Comparison of ENCODE assay signal across 27 cellular contexts in genomic region chr13:62910541-62910940, GRCh38.
DNase-seq lines count a peak whose midpoint lies in the region; ATAC-seq and TF ChIP-seq lines count a peak whose summit lies in the region.
"Had no signal": no experiment of that assay in that cellular context is flagged by ENCODE, and none has a peak within 500 bp of the region (broad histone marks: within the 10 kb centered on the region; RNA-seq: fewer than 3 reads in every experiment).

No MANE protein-coding gene starts in this region.

- H3K27ac ChIP-seq in SU-DHL-6 (ENCODE audit: low read depth, low read length) (no peak overlapping the region), SK-N-SH (ENCODE audit: low read depth in 2 of 2, low read length in 1 of 2) (no peak overlapping the region)
- H3K27ac ChIP-seq: BLaER1, HL-60, RWPE1 had no signal

- no peaks in the 10 kb centered on the region for H3K27me3 Mint-ChIP-seq in effector memory CD8-positive, alpha-beta T cell
- H3K27me3 Mint-ChIP-seq: CD4-positive, CD25-positive, alpha-beta regulatory T cell; T-helper 17 cell had no signal

- TF ChIP-seq RAD21 in SK-N-SH (IDR thresholded peaks at IDR 0.05; ENCODE audit: low read length): no peak

- no peak overlapping the region for H3K4me3 ChIP-seq in SU-DHL-6 (ENCODE audit: insufficient read depth, low read length, poor library complexity, severe bottlenecking)
- no peak overlapping the region for H3K4me3 ChIP-seq in SK-N-SH (ENCODE audit: low read depth in 2 of 2, low read length in 1 of 2)
- H3K4me3 ChIP-seq: BLaER1, HAP-1 had no signal

- no peak overlapping the region for H3K9ac ChIP-seq in SU-DHL-6 (ENCODE audit: low read length)
- no peak overlapping the region for H3K9ac ChIP-seq in SK-N-SH
- H3K9ac ChIP-seq: BLaER1 had no signal

- H3K4me2 ChIP-seq in SU-DHL-6 (ENCODE audit: low read depth, low read length, poor library complexity, severe bottlenecking) (no peak overlapping the region), SK-N-SH (no peak overlapping the region)
- H3K4me2 ChIP-seq: BLaER1 had no signal

- no peak overlapping the region for H3K4me3 Mint-ChIP-seq in effector memory CD8-positive, alpha-beta T cell
- H3K4me3 Mint-ChIP-seq: CD4-positive, CD25-positive, alpha-beta regulatory T cell; T-helper 17 cell had no signal

- TF ChIP-seq CTCF in SU-DHL-6 (IDR thresholded peaks at IDR 0.05; ENCODE audit: insufficient read depth, low read length, poor library complexity, severe bottlenecking): no peak
- no peak for TF ChIP-seq CTCF in SK-N-SH (IDR thresholded peaks at IDR 0.05)

- POLR2A ChIA-PET in SK-N-SH (lab: Yijun Ruan, JAX): no interaction called here

- peak; percentile 38 for DNase-seq in NCI-H446 treated with DMSO at 0.1 percent for 48 hours (lab: John Stamatoyannopoulos, UW)
- no peak for DNase-seq in NCI-H446 (lab: John Stamatoyannopoulos, UW)
- DNase-seq in NCI-H1105 treated with DMSO at 0.1 percent for 48 hours (lab: John Stamatoyannopoulos, UW): peak; percentile 87
- DNase-seq in effector memory CD8-positive, alpha-beta T cell: no peak
- no peak for DNase-seq in HPDE6-E6E7 (ENCODE audit: extremely low spot score)
- no peak for DNase-seq in SK-N-SH
- DNase-seq: 8988T; CD4-positive, CD25-positive, alpha-beta regulatory T cell; DMS53; GOT3; Kasumi-1; MV-4-11; NCI-H1417 treated with DMSO at 0.1 percent for 48 hours; NCI-H1694 treated with DMSO at 0.1 percent for 48 hours; NCI-H2171; NCI-H226; NCI-H526; SHP77; T-helper 17 cell had no signal

- H2AFZ ChIP-seq in SU-DHL-6 (ENCODE audit: low read depth, low read length, severe bottlenecking) (peak overlapping the region; percentile 50), SK-N-SH (ENCODE audit: low read depth) (no peak overlapping the region)

- no peaks in the 10 kb centered on the region for H3K4me1 Mint-ChIP-seq in effector memory CD8-positive, alpha-beta T cell (ENCODE audit: low read depth in 2 of 2)
- H3K4me1 Mint-ChIP-seq: CD4-positive, CD25-positive, alpha-beta regulatory T cell; T-helper 17 cell had no signal

- WGBS in SK-N-SH (ENCODE audit: low lambda C conversion rate): 53% methylated on average over 4 of the region's 4 CpGs

- H4K20me1 ChIP-seq in SU-DHL-6 (ENCODE audit: low read depth, low read length) (no peaks in the 10 kb centered on the region), SK-N-SH (ENCODE audit: insufficient read depth) (no peaks in the 10 kb centered on the region)
- H4K20me1 ChIP-seq: BLaER1 had no signal

- ATAC-seq in effector memory CD8-positive, alpha-beta T cell (replicated peaks): no peak
- no peak for ATAC-seq in GM21825 (IDR thresholded peaks at IDR 0.05; ENCODE audit: unreplicated experiment)
- ATAC-seq: HepG2, Panc1, T-helper 17 cell had no signal

- H3K36me3 ChIP-seq in SU-DHL-6 (ENCODE audit: low read length) (no peaks in the 10 kb centered on the region), SK-N-SH (replicated peaks in 1 of 2; ENCODE audit: control insufficient read depth in 1 of 2, insufficient read depth in 2 of 2, low read length in 1 of 2) (no peaks in the 10 kb centered on the region)
- H3K36me3 ChIP-seq: BLaER1, HAP-1 had no signal

- CTCF ChIA-PET in SK-N-SH (lab: Yijun Ruan, JAX): interaction anchor here (0.5 kb wide), 1 partner anchor 670 kb away, joined by 3 read pairs; no protein-coding TSS in a partner anchor

- no peak overlapping the region for H3K27ac Mint-ChIP-seq in effector memory CD8-positive, alpha-beta T cell
- H3K27ac Mint-ChIP-seq: CD4-positive, CD25-positive, alpha-beta regulatory T cell; T-helper 17 cell had no signal

- H3K9me3 ChIP-seq in SU-DHL-6 (ENCODE audit: insufficient read depth, low read length) (no peaks in the 10 kb centered on the region), SK-N-SH (no peaks in the 10 kb centered on the region)
- H3K9me3 ChIP-seq: BLaER1, HAP-1 had no signal

- H3K27me3 ChIP-seq in SU-DHL-6 (ENCODE audit: low read length) (no peaks in the 10 kb centered on the region), SK-N-SH (ENCODE audit: insufficient read depth) (no peaks in the 10 kb centered on the region)
- H3K27me3 ChIP-seq: BLaER1 had no signal

- no peaks in the 10 kb centered on the region for H3K9me2 ChIP-seq in SU-DHL-6 (replicated peaks; ENCODE audit: insufficient read depth, low read length)
- H3K9me2 ChIP-seq in SK-N-SH: no peaks in the 10 kb centered on the region

- H3F3A ChIP-seq in SU-DHL-6 (ENCODE audit: insufficient read depth): no peaks in the 10 kb centered on the region
- peaks cover 3% of the 10 kb centered on the region for H3F3A ChIP-seq in SK-N-SH (replicated peaks; ENCODE audit: insufficient read depth)

- no peaks in the 10 kb centered on the region for H3K36me3 Mint-ChIP-seq in effector memory CD8-positive, alpha-beta T cell (ENCODE audit: insufficient read depth)
- H3K36me3 Mint-ChIP-seq: CD4-positive, CD25-positive, alpha-beta regulatory T cell had no signal

- no peak for TF ChIP-seq EP300 in SK-N-SH (IDR thresholded peaks at IDR 0.05; ENCODE audit: borderline replicate concordance in 1 of 2, low read depth in 1 of 2, low read length in 1 of 2)

- H3K9me3 Mint-ChIP-seq in effector memory CD8-positive, alpha-beta T cell: peaks cover 7 to 12% of the 10 kb centered on the region in 2 donors

- no peaks in the 10 kb centered on the region for H3K4me1 ChIP-seq in SK-N-SH (ENCODE audit: control insufficient read depth in 1 of 2, insufficient read depth in 2 of 2, low read depth in 1 of 2, low read length in 1 of 2)
- H3K4me1 ChIP-seq: BLaER1, HAP-1 had no signal

- H3K79me2 ChIP-seq in SU-DHL-6 (ENCODE audit: insufficient read depth, low read length) (no peaks in the 10 kb centered on the region), SK-N-SH (ENCODE audit: insufficient read depth) (no peaks in the 10 kb centered on the region)

TF ChIP-seq in SK-N-SH, 30 proteins besides CTCF, POLR2A, EP300 and RAD21:
- no peak for TF ChIP-seq POLR2AphosphoS5 (IDR thresholded peaks at IDR 0.05; ENCODE audit: low read depth, low read length)
- no peak for TF ChIP-seq TEAD4 (IDR thresholded peaks at IDR 0.05; ENCODE audit: borderline replicate concordance, insufficient read depth)
- no peak for TF ChIP-seq FOXM1 (IDR thresholded peaks at IDR 0.05; ENCODE audit: low read depth)
- TF ChIP-seq GATA2 (CRISPR knock-in tag; IDR thresholded peaks at IDR 0.05): no peak
- no peak for TF ChIP-seq ELF1 (IDR thresholded peaks at IDR 0.05)

Comparison
In these comparisons a context has a peak if more than half of its experiments do, and no peak if none do; other contexts are left out.
1. DNase-seq: peak in NCI-H446 treated with DMSO at 0.1 percent for 48 hours (single experiment) and NCI-H1105 treated with DMSO at 0.1 percent for 48 hours (single experiment); none in NCI-H446 (0 of 2), effector memory CD8-positive, alpha-beta T cell (0 of 3), HPDE6-E6E7 (single experiment) and SK-N-SH (single experiment).